In genomic region chr6:167957626-167958025, GRCh38 we compare ENCODE assay signal across 20 cellular contexts. TPM values are rescaled to one million over a fixed set of nuclear protein-coding genes. Genes with fewer than 3 reads are reported as not detected.
A peak's percentile ranks its signal among the peaks of the same experiment; 100 is the strongest.
DNase-seq lines count a peak whose midpoint lies in the region; TF ChIP-seq lines count a peak whose summit lies in the region.
"Had no signal": no experiment of that assay in that cellular context is flagged by ENCODE, and none has a peak within 500 bp of the region (broad histone marks: within the 10 kb centered on the region; RNA-seq: fewer than 3 reads in every experiment).

No MANE protein-coding gene starts in this region.

- WGBS in mesendoderm (ENCODE audit: extremely low coverage, insufficient coverage, low lambda C conversion rate), result no CpG with 5 or more reads among the region's 6 CpGs

- peaks cover 12% of the 10 kb centered on the region for H3K79me1 ChIP-seq in mesendoderm (ENCODE audit: low read length)

- H3K4ac ChIP-seq in mesendoderm (ENCODE audit: low read depth, low read length), result no peak overlapping the region

- TF ChIP-seq POLR2A in vagina (IDR thresholded peaks at IDR 0.05), result no peak

- H3K27ac ChIP-seq in left ventricle myocardium inferior (replicated peaks) (peak overlapping the region; percentile 13), epithelial cell of prostate (peak overlapping the region; percentile 44), mesendoderm (ENCODE audit: low read depth, low read length) (no peak overlapping the region), vagina (no peak overlapping the region)
- H3K27ac ChIP-seq: HL-60, KMS-11 had no signal

- no peak overlapping the region for H4K8ac ChIP-seq in mesendoderm (ENCODE audit: low read depth, low read length)

- H3K23ac ChIP-seq in mesendoderm (ENCODE audit: low read length), result no peak overlapping the region

- DNase-seq in left ventricle myocardium inferior (no peak), cardiac septum (ENCODE audit: low spot score) (no peak), epithelial cell of prostate (ENCODE audit: low read depth, low spot score) (no peak), mesendoderm (peak; percentile 28), vagina (ENCODE audit: extremely low spot score in 2 of 2) (no peak), NCI-H446 (lab: John Stamatoyannopoulos, UW) (no peak), NCI-H526 treated with DMSO at 0.1 percent for 48 hours (lab: John Stamatoyannopoulos, UW) (no peak), NK-92 (lab: John Stamatoyannopoulos, UW; ENCODE audit: unreplicated experiment) (no peak)
- DNase-seq: CD4-positive, CD25-positive, alpha-beta regulatory T cell; GOT3; HFFc6; MG63; NCI-H1092 treated with DMSO at 0.1 percent for 48 hours; NCI-H187 treated with DMSO at 0.1 percent for 48 hours; NCI-H2171 treated with DMSO at 0.1 percent for 48 hours; NCI-H510A had no signal

- H3K4me3 ChIP-seq in left ventricle myocardium inferior, result no peak overlapping the region
- no peak overlapping the region for H3K4me3 ChIP-seq in mesendoderm (ENCODE audit: low read length)
- H3K4me3 ChIP-seq in vagina, result no peak overlapping the region
- H3K4me3 ChIP-seq: MG63 had no signal

- no peak overlapping the region for H4K5ac ChIP-seq in mesendoderm (ENCODE audit: low read length)

- H3K27me3 ChIP-seq in left ventricle myocardium inferior (ENCODE audit: low read depth), result no peaks in the 10 kb centered on the region
- H3K27me3 ChIP-seq in mesendoderm (ENCODE audit: insufficient read depth, low read length, poor library complexity), result no peaks in the 10 kb centered on the region
- H3K27me3 ChIP-seq in vagina, result no peaks in the 10 kb centered on the region
- H3K27me3 ChIP-seq: MG63 had no signal

- no peak overlapping the region for H2BK5ac ChIP-seq in mesendoderm (ENCODE audit: low read length)

- H3K4me1 ChIP-seq in left ventricle myocardium inferior (peaks cover 76% of the 10 kb centered on the region), mesendoderm (ENCODE audit: control insufficient read depth, low read depth, low read length) (no peaks in the 10 kb centered on the region), vagina (no peaks in the 10 kb centered on the region)

- H3K9me3 ChIP-seq in left ventricle myocardium inferior (replicated peaks), result no peaks in the 10 kb centered on the region
- no peaks in the 10 kb centered on the region for H3K9me3 ChIP-seq in vagina
- H3K9me3 ChIP-seq: MG63 had no signal

- H3K4me2 ChIP-seq in mesendoderm (ENCODE audit: low read length), result no peak overlapping the region
- H3K4me2 ChIP-seq: KMS-11 had no signal

- H2BK120ac ChIP-seq in mesendoderm (ENCODE audit: low read depth, low read length), result no peak overlapping the region

- H3K56ac ChIP-seq in mesendoderm (ENCODE audit: low read length), result no peak overlapping the region

- H2AK5ac ChIP-seq in mesendoderm (ENCODE audit: low read length), result no peak overlapping the region

- intact Hi-C loops in left ventricle myocardium inferior (cut with micrococcal nuclease), result no loop called here
- intact Hi-C loops in cardiac septum (cut with DNase I), result no loop called here
- intact Hi-C loops in vagina (cut with DNase I), result no loop called here

- no peak overlapping the region for H2BK15ac ChIP-seq in mesendoderm (replicated peaks; ENCODE audit: low read depth)

- no peak overlapping the region for H3K18ac ChIP-seq in mesendoderm (ENCODE audit: low read length)

- H3K9ac ChIP-seq in mesendoderm (ENCODE audit: low read length), result no peak overlapping the region
- H3K9ac ChIP-seq: KMS-11 had no signal

- TF ChIP-seq CTCF in left ventricle myocardium inferior (IDR thresholded peaks at IDR 0.05; ENCODE audit: borderline replicate concordance) (no peak), vagina (IDR thresholded peaks at IDR 0.05) (no peak)

- H3K79me2 ChIP-seq in mesendoderm (ENCODE audit: control insufficient read depth, insufficient read depth, low read length), result no peaks in the 10 kb centered on the region

- peaks cover 45% of the 10 kb centered on the region for H3K36me3 ChIP-seq in left ventricle myocardium inferior
- peaks cover 3% of the 10 kb centered on the region for H3K36me3 ChIP-seq in mesendoderm (ENCODE audit: control insufficient read depth, insufficient read depth, low read length)
- peaks cover 0 to 4% of the 10 kb centered on the region in 2 donors for H3K36me3 ChIP-seq in vagina

RNA-seq across cellular contexts. Expression of gene KIF25, which starts 39.8 kb away (rescaled TPM):
- total RNA-seq in left ventricle myocardium inferior (0.22 TPM), cardiac septum (0.24 TPM), vagina (not detected)
- 0.24 TPM for polyA plus RNA-seq in mesendoderm (2013, experiment 1 of 2)
- polyA plus RNA-seq in mesendoderm (2013, experiment 2 of 2), result 0.31 TPM
- total RNA-seq: A172; CD4-positive, CD25-positive, alpha-beta regulatory T cell; G401; HFFc6 had no signal
- polyA plus RNA-seq: CD4-positive, CD25-positive, alpha-beta regulatory T cell had no signal

Comparison
In these comparisons a context has a peak if more than half of its experiments do, and no peak if none do; other contexts are left out.
1. H3K27ac ChIP-seq: peak in left ventricle myocardium inferior (single experiment) and epithelial cell of prostate (single experiment); none in mesendoderm (single experiment) and vagina (single experiment).